1 cellular context compared by ENCODE assay signal in the genomic region with DNA sequence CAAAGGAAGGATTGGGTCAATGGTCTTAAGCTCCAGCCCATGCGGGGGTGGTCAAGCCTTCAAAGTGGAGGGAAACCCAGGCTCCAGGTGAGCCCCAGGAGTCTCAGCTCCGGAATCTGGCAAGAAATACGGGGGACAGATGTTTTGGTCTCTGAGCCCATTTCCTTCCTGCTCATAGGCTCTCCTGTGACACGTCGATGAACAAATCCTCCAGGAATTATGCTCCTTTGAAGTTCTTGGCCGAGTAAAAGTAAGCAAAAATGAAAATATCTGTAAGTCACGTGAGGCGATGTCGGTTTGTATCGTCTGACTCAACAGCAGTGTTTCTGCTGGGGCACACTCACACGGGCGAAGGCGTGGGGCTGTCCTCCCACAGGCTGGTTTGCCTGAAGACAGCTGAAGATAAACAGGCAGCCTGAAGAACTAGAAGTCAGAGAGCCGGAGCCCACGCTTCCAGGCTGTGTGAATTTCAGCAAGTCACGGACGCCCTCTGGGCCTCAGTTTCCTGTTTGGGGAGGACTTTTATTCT.
TF ChIP-seq lines count a peak whose summit lies in the region.

No MANE protein-coding gene starts in this region.

TF ChIP-seq in GM23338, 12 proteins besides CTCF, POLR2A, EP300 and RAD21 (continued from another document):
- TF ChIP-seq, protein P1, sequence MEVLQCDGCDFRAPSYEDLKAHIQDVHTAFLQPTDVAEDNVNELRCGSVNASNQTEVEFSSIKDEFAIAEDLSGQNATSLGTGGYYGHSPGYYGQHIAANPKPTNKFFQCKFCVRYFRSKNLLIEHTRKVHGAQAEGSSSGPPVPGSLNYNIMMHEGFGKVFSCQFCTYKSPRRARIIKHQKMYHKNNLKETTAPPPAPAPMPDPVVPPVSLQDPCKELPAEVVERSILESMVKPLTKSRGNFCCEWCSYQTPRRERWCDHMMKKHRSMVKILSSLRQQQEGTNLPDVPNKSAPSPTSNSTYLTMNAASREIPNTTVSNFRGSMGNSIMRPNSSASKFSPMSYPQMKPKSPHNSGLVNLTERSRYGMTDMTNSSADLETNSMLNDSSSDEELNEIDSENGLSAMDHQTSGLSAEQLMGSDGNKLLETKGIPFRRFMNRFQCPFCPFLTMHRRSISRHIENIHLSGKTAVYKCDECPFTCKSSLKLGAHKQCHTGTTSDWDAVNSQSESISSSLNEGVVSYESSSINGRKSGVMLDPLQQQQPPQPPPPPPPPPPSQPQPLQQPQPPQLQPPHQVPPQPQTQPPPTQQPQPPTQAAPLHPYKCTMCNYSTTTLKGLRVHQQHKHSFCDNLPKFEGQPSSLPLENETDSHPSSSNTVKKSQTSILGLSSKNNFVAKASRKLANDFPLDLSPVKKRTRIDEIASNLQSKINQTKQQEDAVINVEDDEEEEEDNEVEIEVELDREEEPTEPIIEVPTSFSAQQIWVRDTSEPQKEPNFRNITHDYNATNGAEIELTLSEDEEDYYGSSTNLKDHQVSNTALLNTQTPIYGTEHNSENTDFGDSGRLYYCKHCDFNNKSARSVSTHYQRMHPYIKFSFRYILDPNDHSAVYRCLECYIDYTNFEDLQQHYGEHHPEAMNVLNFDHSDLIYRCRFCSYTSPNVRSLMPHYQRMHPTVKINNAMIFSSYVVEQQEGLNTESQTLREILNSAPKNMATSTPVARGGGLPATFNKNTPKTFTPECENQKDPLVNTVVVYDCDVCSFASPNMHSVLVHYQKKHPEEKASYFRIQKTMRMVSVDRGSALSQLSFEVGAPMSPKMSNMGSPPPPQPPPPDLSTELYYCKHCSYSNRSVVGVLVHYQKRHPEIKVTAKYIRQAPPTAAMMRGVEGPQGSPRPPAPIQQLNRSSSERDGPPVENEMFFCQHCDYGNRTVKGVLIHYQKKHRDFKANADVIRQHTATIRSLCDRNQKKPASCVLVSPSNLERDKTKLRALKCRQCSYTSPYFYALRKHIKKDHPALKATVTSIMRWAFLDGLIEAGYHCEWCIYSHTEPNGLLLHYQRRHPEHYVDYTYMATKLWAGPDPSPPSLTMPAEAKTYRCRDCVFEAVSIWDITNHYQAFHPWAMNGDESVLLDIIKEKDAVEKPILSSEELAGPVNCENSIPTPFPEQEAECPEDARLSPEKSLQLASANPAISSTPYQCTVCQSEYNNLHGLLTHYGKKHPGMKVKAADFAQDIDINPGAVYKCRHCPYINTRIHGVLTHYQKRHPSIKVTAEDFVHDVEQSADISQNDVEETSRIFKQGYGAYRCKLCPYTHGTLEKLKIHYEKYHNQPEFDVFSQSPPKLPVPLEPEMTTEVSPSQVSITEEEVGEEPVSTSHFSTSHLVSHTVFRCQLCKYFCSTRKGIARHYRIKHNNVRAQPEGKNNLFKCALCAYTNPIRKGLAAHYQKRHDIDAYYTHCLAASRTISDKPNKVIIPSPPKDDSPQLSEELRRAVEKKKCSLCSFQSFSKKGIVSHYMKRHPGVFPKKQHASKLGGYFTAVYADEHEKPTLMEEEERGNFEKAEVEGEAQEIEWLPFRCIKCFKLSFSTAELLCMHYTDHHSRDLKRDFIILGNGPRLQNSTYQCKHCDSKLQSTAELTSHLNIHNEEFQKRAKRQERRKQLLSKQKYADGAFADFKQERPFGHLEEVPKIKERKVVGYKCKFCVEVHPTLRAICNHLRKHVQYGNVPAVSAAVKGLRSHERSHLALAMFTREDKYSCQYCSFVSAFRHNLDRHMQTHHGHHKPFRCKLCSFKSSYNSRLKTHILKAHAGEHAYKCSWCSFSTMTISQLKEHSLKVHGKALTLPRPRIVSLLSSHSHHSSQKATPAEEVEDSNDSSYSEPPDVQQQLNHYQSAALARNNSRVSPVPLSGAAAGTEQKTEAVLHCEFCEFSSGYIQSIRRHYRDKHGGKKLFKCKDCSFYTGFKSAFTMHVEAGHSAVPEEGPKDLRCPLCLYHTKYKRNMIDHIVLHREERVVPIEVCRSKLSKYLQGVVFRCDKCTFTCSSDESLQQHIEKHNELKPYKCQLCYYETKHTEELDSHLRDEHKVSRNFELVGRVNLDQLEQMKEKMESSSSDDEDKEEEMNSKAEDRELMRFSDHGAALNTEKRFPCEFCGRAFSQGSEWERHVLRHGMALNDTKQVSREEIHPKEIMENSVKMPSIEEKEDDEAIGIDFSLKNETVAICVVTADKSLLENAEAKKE (CRISPR knock-in tag; IDR thresholded peaks at IDR 0.05) = no peak
- TF ChIP-seq STAT1 (IDR thresholded peaks at IDR 0.05; ENCODE audit: unreplicated experiment) (no peak), JUNB (IDR thresholded peaks at IDR 0.05; ENCODE audit: unreplicated experiment) (no peak)
- TF ChIP-seq, protein P2, sequence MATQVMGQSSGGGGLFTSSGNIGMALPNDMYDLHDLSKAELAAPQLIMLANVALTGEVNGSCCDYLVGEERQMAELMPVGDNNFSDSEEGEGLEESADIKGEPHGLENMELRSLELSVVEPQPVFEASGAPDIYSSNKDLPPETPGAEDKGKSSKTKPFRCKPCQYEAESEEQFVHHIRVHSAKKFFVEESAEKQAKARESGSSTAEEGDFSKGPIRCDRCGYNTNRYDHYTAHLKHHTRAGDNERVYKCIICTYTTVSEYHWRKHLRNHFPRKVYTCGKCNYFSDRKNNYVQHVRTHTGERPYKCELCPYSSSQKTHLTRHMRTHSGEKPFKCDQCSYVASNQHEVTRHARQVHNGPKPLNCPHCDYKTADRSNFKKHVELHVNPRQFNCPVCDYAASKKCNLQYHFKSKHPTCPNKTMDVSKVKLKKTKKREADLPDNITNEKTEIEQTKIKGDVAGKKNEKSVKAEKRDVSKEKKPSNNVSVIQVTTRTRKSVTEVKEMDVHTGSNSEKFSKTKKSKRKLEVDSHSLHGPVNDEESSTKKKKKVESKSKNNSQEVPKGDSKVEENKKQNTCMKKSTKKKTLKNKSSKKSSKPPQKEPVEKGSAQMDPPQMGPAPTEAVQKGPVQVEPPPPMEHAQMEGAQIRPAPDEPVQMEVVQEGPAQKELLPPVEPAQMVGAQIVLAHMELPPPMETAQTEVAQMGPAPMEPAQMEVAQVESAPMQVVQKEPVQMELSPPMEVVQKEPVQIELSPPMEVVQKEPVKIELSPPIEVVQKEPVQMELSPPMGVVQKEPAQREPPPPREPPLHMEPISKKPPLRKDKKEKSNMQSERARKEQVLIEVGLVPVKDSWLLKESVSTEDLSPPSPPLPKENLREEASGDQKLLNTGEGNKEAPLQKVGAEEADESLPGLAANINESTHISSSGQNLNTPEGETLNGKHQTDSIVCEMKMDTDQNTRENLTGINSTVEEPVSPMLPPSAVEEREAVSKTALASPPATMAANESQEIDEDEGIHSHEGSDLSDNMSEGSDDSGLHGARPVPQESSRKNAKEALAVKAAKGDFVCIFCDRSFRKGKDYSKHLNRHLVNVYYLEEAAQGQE (IDR thresholded peaks at IDR 0.05; ENCODE audit: unreplicated experiment) = no peak
TF ChIP-seq in GM23338: peak in this region for 0.
